In the genomic region with DNA sequence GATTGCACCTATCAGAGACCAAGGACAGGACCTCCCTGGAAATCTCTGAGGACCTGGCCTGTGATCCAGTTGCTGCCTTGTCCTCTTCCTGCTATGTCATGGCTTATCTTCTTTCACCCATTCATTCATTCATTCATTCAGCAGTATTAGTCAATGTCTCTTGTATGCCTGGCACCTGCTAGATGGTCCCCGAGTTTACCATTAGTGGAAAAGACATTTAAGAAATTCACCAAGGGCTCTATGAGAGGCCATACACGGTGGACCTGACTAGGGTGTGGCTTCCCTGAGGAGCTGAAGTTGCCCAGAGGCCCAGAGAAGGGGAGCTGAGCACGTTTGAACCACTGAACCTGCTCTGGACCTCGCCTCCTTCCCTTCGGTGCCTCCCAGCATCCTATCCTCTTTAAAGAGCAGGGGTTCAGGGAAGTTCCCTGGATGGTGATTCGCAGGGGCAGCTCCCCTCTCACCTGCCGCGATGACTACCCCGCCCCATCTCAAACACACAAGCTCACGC, we compare ENCODE assay signal across 8 cellular contexts. TPM values are rescaled to one million over a fixed set of nuclear protein-coding genes. Genes with fewer than 3 reads are reported as not detected.
DNase-seq lines count a peak whose midpoint lies in the region; FAIRE-seq and TF ChIP-seq lines count a peak whose summit lies in the region.

No MANE protein-coding gene starts in this region.

- TF ChIP-seq POLR2A in thyroid gland (IDR thresholded peaks at IDR 0.05), result no peak

- no peak for TF ChIP-seq RAD21 in liver (IDR thresholded peaks at IDR 0.05)

- intact Hi-C loops in thyroid gland (cut with DNase I), result no loop called here

- H3K27ac Mint-ChIP-seq in activated T-cell treated with anti-CD3 and anti-CD28 coated beads, Interleukin-2, amount 50 U/mL, for 24 hours, result peak overlapping the region; percentile 100
- peak overlapping the region; percentile 96 for H3K27ac Mint-ChIP-seq in astrocyte (ENCODE audit: unreplicated experiment)

- TF ChIP-seq CTCF in astrocyte (IDR thresholded peaks at IDR 0.05; ENCODE audit: insufficient read depth, low read depth, low read length) (no peak), liver (IDR thresholded peaks at IDR 0.05; ENCODE audit: low read depth, low read length, missing input control) (no peak), thyroid gland (IDR thresholded peaks at IDR 0.05) (no peak)

- peaks cover 23% of the 10 kb centered on the region for H3K79me2 ChIP-seq in astrocyte (ENCODE audit: insufficient read depth, low read length)

- H2AFZ ChIP-seq in astrocyte (ENCODE audit: low read depth, low read length), result peak overlapping the region; percentile 81

- H3K4me3 Mint-ChIP-seq in activated T-cell treated with anti-CD3 and anti-CD28 coated beads, Interleukin-2, amount 50 U/mL, for 24 hours, result peak overlapping the region; percentile 97
- peak overlapping the region; percentile 83 for H3K4me3 Mint-ChIP-seq in astrocyte (ENCODE audit: unreplicated experiment)

- H3K4me1 Mint-ChIP-seq in activated T-cell treated with anti-CD3 and anti-CD28 coated beads, Interleukin-2, amount 50 U/mL, for 24 hours (ENCODE audit: low read depth), result peaks cover 32% of the 10 kb centered on the region
- peaks cover 27% of the 10 kb centered on the region for H3K4me1 Mint-ChIP-seq in astrocyte (ENCODE audit: low read depth, unreplicated experiment)

- H3K9ac ChIP-seq in astrocyte (ENCODE audit: low read length) (peak overlapping the region; percentile 85), liver (ENCODE audit: low read depth in 1 of 2, low read length in 2 of 2) (peak overlapping the region; percentile 15 to 78)

- no peak for DNase-seq in activated T-cell treated with anti-CD3 and anti-CD28 coated beads, Interleukin-2, amount 50 U/mL, for 24 hours
- DNase-seq in activated T-cell treated with anti-CD3 and anti-CD28 coated beads for 4 hours (no peak), astrocyte (ENCODE audit: low read depth) (no peak), thyroid gland (no peak), AG08395 (ENCODE audit: low spot score) (no peak), NCI-H1092 treated with DMSO at 0.1 percent for 48 hours (lab: John Stamatoyannopoulos, UW) (no peak)
- DNase-seq in stimulated activated CD4-positive, alpha-beta T cell treated with anti-CD3 and anti-CD28 coated beads, Interleukin-15, amount 100 ng/mL, for 24 hours, result no peak

- H3K4me3 ChIP-seq in astrocyte (ENCODE audit: insufficient read depth, low read depth, low read length) (peak overlapping the region; percentile 75), liver (ENCODE audit: low read depth in 1 of 3, low read length in 3 of 3) (peak overlapping the region; percentile 2 to 78 (median 72)), thyroid gland (replicated peaks in 1 of 3) (peak overlapping the region; percentile 46 to 92 (median 57))

- no peaks in the 10 kb centered on the region for H3K27me3 ChIP-seq in astrocyte (ENCODE audit: insufficient read depth, low read length)
- no peaks in the 10 kb centered on the region for H3K27me3 ChIP-seq in liver (ENCODE audit: control insufficient read depth in 4 of 4, insufficient read depth in 4 of 4, low read length in 3 of 4)
- no peaks in the 10 kb centered on the region for H3K27me3 ChIP-seq in thyroid gland

- no peaks in the 10 kb centered on the region for H3K9me3 Mint-ChIP-seq in activated T-cell treated with anti-CD3 and anti-CD28 coated beads, Interleukin-2, amount 50 U/mL, for 24 hours
- no peaks in the 10 kb centered on the region for H3K9me3 Mint-ChIP-seq in astrocyte (ENCODE audit: unreplicated experiment)

- H3K4me2 ChIP-seq in astrocyte (ENCODE audit: low read length), result peak overlapping the region; percentile 94

- peak overlapping the region; percentile 93 for H3K27ac ChIP-seq in astrocyte (ENCODE audit: low read depth, low read length)
- H3K27ac ChIP-seq in liver (ENCODE audit: low read depth in 1 of 2, low read length in 2 of 2), result peak overlapping the region; percentile 89 to 97
- peak overlapping the region; percentile 94 to 98 (median 96) for H3K27ac ChIP-seq in thyroid gland

- 41% methylated on average over 10 of the region's 10 CpGs for WGBS in liver
- WGBS in thyroid gland, 2 donors, result 8 to 11% methylated on average over 10 of the region's 10 CpGs

- H3K36me3 ChIP-seq in astrocyte (ENCODE audit: insufficient read depth, low read length), result peaks cover 8% of the 10 kb centered on the region
- peaks cover 1 to 9% (median 5%) of the 10 kb centered on the region in 4 donors for H3K36me3 ChIP-seq in liver (ENCODE audit: control insufficient read depth in 4 of 4, insufficient read depth in 3 of 4, low read depth in 1 of 4, low read length in 3 of 4)
- peaks cover 9 to 11% of the 10 kb centered on the region in 2 donors for H3K36me3 ChIP-seq in thyroid gland

- FAIRE-seq in astrocyte (lab: Jason Lieb, UNC), result no peak

- no peaks in the 10 kb centered on the region for H3K27me3 Mint-ChIP-seq in activated T-cell treated with anti-CD3 and anti-CD28 coated beads, Interleukin-2, amount 50 U/mL, for 24 hours
- peaks cover 2% of the 10 kb centered on the region for H3K27me3 Mint-ChIP-seq in astrocyte (ENCODE audit: low read depth, unreplicated experiment)

- peaks cover 23% of the 10 kb centered on the region for H3K4me1 ChIP-seq in astrocyte (ENCODE audit: insufficient read depth, low read length)
- H3K4me1 ChIP-seq in liver (ENCODE audit: control insufficient read depth in 4 of 4, insufficient read depth in 4 of 4, low read length in 3 of 4), result peaks cover 11 to 29% (median 20%) of the 10 kb centered on the region in 4 donors
- H3K4me1 ChIP-seq in thyroid gland, result peaks cover 13 to 30% of the 10 kb centered on the region in 2 donors

- H3K9me3 ChIP-seq in astrocyte (ENCODE audit: insufficient read depth, low read depth, low read length) (no peaks in the 10 kb centered on the region), liver (ENCODE audit: control insufficient read depth in 4 of 4, low read length in 3 of 4) (no peaks in the 10 kb centered on the region), thyroid gland (no peaks in the 10 kb centered on the region)

- H3K36me3 Mint-ChIP-seq in activated T-cell treated with anti-CD3 and anti-CD28 coated beads, Interleukin-2, amount 50 U/mL, for 24 hours (ENCODE audit: low read depth), result peaks cover 43% of the 10 kb centered on the region
- H3K36me3 Mint-ChIP-seq in astrocyte (ENCODE audit: low read depth, unreplicated experiment), result peaks cover 15% of the 10 kb centered on the region

- H4K20me1 ChIP-seq in astrocyte (ENCODE audit: insufficient read depth, low read length), result peaks cover 35% of the 10 kb centered on the region

TF ChIP-seq in liver, 16 proteins besides CTCF, POLR2A, EP300 and RAD21:
- TF ChIP-seq HNF4A (conservative IDR thresholded peaks at IDR 0.05) (no peak), HNF4G (IDR thresholded peaks at IDR 0.05) (no peak), SP1 (IDR thresholded peaks at IDR 0.05) (no peak), GABPA (IDR thresholded peaks at IDR 0.05 in 1 of 2, conservative IDR thresholded peaks at IDR 0.05 in 1 of 2) (no peak), TAF1 (conservative IDR thresholded peaks at IDR 0.05) (no peak), FOXA1 (IDR thresholded peaks at IDR 0.05) (no peak), NR2F2 (IDR thresholded peaks at IDR 0.05) (no peak), EGR1 (IDR thresholded peaks at IDR 0.05; ENCODE audit: low read depth in 2 of 2) (no peak), FOXA2 (IDR thresholded peaks at IDR 0.05) (no peak), RXRA (IDR thresholded peaks at IDR 0.05) (no peak), JUND (IDR thresholded peaks at IDR 0.05) (no peak), YY1 (IDR thresholded peaks at IDR 0.05) (no peak)
- TF ChIP-seq, protein P1, sequence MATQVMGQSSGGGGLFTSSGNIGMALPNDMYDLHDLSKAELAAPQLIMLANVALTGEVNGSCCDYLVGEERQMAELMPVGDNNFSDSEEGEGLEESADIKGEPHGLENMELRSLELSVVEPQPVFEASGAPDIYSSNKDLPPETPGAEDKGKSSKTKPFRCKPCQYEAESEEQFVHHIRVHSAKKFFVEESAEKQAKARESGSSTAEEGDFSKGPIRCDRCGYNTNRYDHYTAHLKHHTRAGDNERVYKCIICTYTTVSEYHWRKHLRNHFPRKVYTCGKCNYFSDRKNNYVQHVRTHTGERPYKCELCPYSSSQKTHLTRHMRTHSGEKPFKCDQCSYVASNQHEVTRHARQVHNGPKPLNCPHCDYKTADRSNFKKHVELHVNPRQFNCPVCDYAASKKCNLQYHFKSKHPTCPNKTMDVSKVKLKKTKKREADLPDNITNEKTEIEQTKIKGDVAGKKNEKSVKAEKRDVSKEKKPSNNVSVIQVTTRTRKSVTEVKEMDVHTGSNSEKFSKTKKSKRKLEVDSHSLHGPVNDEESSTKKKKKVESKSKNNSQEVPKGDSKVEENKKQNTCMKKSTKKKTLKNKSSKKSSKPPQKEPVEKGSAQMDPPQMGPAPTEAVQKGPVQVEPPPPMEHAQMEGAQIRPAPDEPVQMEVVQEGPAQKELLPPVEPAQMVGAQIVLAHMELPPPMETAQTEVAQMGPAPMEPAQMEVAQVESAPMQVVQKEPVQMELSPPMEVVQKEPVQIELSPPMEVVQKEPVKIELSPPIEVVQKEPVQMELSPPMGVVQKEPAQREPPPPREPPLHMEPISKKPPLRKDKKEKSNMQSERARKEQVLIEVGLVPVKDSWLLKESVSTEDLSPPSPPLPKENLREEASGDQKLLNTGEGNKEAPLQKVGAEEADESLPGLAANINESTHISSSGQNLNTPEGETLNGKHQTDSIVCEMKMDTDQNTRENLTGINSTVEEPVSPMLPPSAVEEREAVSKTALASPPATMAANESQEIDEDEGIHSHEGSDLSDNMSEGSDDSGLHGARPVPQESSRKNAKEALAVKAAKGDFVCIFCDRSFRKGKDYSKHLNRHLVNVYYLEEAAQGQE (IDR thresholded peaks at IDR 0.05), result no peak
- TF ChIP-seq, protein P2, sequence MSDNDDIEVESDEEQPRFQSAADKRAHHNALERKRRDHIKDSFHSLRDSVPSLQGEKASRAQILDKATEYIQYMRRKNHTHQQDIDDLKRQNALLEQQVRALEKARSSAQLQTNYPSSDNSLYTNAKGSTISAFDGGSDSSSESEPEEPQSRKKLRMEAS (IDR thresholded peaks at IDR 0.05), result no peak

RNA-seq across cellular contexts. Expression of a gene that starts 0.7 kb away (rescaled TPM):
- total RNA-seq in astrocyte, result 906 and 942 TPM in 2 replicates
- total RNA-seq in liver, result 100 to 1,000 TPM; 108 to 207 TPM
- 1,000 to 10,000 TPM in 1 of 2 donors, 100 to 1,000 TPM in 1; 399 to 1,047 TPM for polyA plus RNA-seq in liver
- total RNA-seq in thyroid gland, result 100 to 1,000 TPM; 342 to 807 (median 472) TPM

RNA-seq across cellular contexts. Expression of a gene that starts 35.8 kb away (rescaled TPM):
- 19.1 and 19.6 TPM in 2 replicates for total RNA-seq in astrocyte
- 1 to 10 TPM; 5.0 to 9.0 TPM for total RNA-seq in liver
- polyA plus RNA-seq in liver, result 1 to 10 TPM; 3.4 to 3.5 TPM
- total RNA-seq in thyroid gland, result 10 to 100 TPM; 17.5 to 30.0 (median 24.3) TPM

RNA-seq across cellular contexts. Expression of a gene that starts 54.7 kb away (rescaled TPM):
- total RNA-seq in astrocyte (0.70 and 0.82 TPM in 2 replicates), liver (1 to 10 TPM; 1.0 to 4.5 TPM), thyroid gland (10 to 100 TPM in 1 of 4 donors, 1 to 10 TPM in 3; 1.6 to 15.9 (median 4.1) TPM)
- 1 to 10 TPM; 3.3 to 9.3 TPM for polyA plus RNA-seq in liver
